In the genomic region with DNA sequence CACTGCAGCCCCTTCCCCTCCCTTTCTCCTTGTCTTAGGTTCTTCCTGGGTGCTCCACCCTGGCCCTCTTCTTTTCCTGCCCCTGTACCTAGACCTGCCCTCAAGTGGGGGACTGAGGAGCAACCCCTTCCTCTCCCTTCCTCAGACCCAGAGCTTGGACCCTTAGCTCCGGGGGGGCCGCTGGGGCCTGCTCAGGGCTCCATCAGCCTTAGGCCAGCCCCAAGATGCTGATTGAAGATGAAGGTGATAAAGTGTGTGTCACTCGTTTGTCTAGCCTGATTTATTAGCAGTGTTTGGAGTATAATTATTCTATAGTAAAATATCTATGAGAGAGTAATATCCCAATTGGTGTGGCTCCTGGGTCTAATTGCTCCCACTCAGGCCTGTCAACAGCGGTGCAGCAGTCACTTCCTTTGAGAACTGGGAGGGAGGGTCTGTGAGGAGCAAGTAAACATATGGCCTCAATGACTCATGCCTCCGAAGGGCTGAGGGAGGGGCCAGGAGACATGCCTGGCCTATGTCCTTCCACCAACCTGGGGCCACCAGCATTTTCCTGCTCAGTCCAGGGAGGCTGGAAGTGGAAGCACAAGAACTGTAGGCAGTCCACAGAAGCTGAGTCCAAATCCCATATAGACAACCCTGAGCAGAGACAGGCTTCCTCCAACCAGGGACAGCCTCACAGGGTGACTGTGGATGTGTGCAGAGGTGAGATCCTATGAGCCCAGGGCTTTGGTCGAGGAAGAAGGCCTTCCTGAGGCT, we compare ENCODE assay signal across 11 cellular contexts.
DNase-seq lines count a peak whose midpoint lies in the region; ATAC-seq, FAIRE-seq and TF ChIP-seq lines count a peak whose summit lies in the region.
"Had no signal": no experiment of that assay in that cellular context is flagged by ENCODE, and none has a peak within 500 bp of the region (broad histone marks: within the 10 kb centered on the region; RNA-seq: fewer than 3 reads in every experiment).

No MANE protein-coding gene starts in this region.

- H4K20me1 ChIP-seq in astrocyte (ENCODE audit: insufficient read depth, low read length), result no peaks in the 10 kb centered on the region

- H3K27me3 ChIP-seq in astrocyte (ENCODE audit: insufficient read depth, low read length) (no peaks in the 10 kb centered on the region), left lung (no peaks in the 10 kb centered on the region)

- FAIRE-seq in astrocyte (lab: Jason Lieb, UNC), result no peak
- FAIRE-seq: GM12891 had no signal

- no peak overlapping the region for H3K27ac ChIP-seq in astrocyte (ENCODE audit: low read depth, low read length)
- no peak overlapping the region for H3K27ac ChIP-seq in left lung

- H3K27me3 Mint-ChIP-seq in astrocyte (ENCODE audit: low read depth, unreplicated experiment), result no peaks in the 10 kb centered on the region
- no peaks in the 10 kb centered on the region for H3K27me3 Mint-ChIP-seq in natural killer cell treated with Interleukin-12 subunit alpha and Interleukin-12 subunit beta and Interleukin-15 and Interleukin-18, amount 100 ng/mL, for 72 hours
- H3K27me3 Mint-ChIP-seq: activated B cell treated with CpG ODN at 0.5 μM for 24 hours; effector memory CD8-positive, alpha-beta T cell had no signal

- DNase-seq in COR-L47 (lab: John Stamatoyannopoulos, UW), result peak; percentile 68
- peak; percentile 68 for DNase-seq in LoVo (ENCODE audit: low spot score)
- peak; percentile 51 for DNase-seq in astrocyte (ENCODE audit: low read depth)
- DNase-seq in left lung, result peak; percentile 31 to 44
- DNase-seq in NCI-H187 treated with DMSO at 0.1 percent for 48 hours (lab: John Stamatoyannopoulos, UW), result no peak
- DNase-seq in natural killer cell treated with Interleukin-12 subunit alpha and Interleukin-12 subunit beta and Interleukin-15 and Interleukin-18, amount 100 ng/mL, for 72 hours (ENCODE audit: low spot score), result no peak
- DNase-seq: activated B cell treated with CpG ODN at 0.5 μM for 24 hours; effector memory CD8-positive, alpha-beta T cell had no signal

- TF ChIP-seq CTCF in astrocyte (IDR thresholded peaks at IDR 0.05; ENCODE audit: insufficient read depth, low read depth, low read length), result no peak
- no peak for TF ChIP-seq CTCF in left lung (IDR thresholded peaks at IDR 0.05)

- ATAC-seq in left lung, result peak; percentile 90
- ATAC-seq in GM19035 (IDR thresholded peaks at IDR 0.05; ENCODE audit: unreplicated experiment), result no peak
- no peak for ATAC-seq in GM18502 (IDR thresholded peaks at IDR 0.05; ENCODE audit: poor library complexity, unreplicated experiment)
- ATAC-seq in natural killer cell treated with Interleukin-12 subunit alpha and Interleukin-12 subunit beta and Interleukin-15 and Interleukin-18, amount 100 ng/mL, for 72 hours, result no peak
- ATAC-seq: effector memory CD8-positive, alpha-beta T cell had no signal

- H3K9me3 ChIP-seq in astrocyte (ENCODE audit: insufficient read depth, low read depth, low read length), result no peaks in the 10 kb centered on the region
- no peaks in the 10 kb centered on the region for H3K9me3 ChIP-seq in left lung

- H3K4me2 ChIP-seq in astrocyte (ENCODE audit: low read length), result no peak overlapping the region

- no peaks in the 10 kb centered on the region for H3K9me3 Mint-ChIP-seq in astrocyte (ENCODE audit: unreplicated experiment)
- no peaks in the 10 kb centered on the region for H3K9me3 Mint-ChIP-seq in natural killer cell treated with Interleukin-12 subunit alpha and Interleukin-12 subunit beta and Interleukin-15 and Interleukin-18, amount 100 ng/mL, for 72 hours
- H3K9me3 Mint-ChIP-seq: activated B cell treated with CpG ODN at 0.5 μM for 24 hours; effector memory CD8-positive, alpha-beta T cell had no signal

- no peak overlapping the region for H3K27ac Mint-ChIP-seq in astrocyte (ENCODE audit: unreplicated experiment)
- no peak overlapping the region for H3K27ac Mint-ChIP-seq in natural killer cell treated with Interleukin-12 subunit alpha and Interleukin-12 subunit beta and Interleukin-15 and Interleukin-18, amount 100 ng/mL, for 72 hours
- H3K27ac Mint-ChIP-seq: activated B cell treated with CpG ODN at 0.5 μM for 24 hours had no signal

- no peak overlapping the region for H2AFZ ChIP-seq in astrocyte (ENCODE audit: low read depth, low read length)

- intact Hi-C loops in left lung (cut with DNase I), result no loop called here

- H3K4me1 ChIP-seq in astrocyte (ENCODE audit: insufficient read depth, low read length), result peaks cover 10% of the 10 kb centered on the region
- H3K4me1 ChIP-seq in left lung, result no peaks in the 10 kb centered on the region

- H3K4me3 ChIP-seq in astrocyte (ENCODE audit: insufficient read depth, low read depth, low read length), result no peak overlapping the region
- no peak overlapping the region for H3K4me3 ChIP-seq in left lung

- H3K79me2 ChIP-seq in astrocyte (ENCODE audit: insufficient read depth, low read length), result no peaks in the 10 kb centered on the region

- H3K4me1 Mint-ChIP-seq in astrocyte (ENCODE audit: low read depth, unreplicated experiment), result peaks cover 11% of the 10 kb centered on the region
- H3K4me1 Mint-ChIP-seq in natural killer cell treated with Interleukin-12 subunit alpha and Interleukin-12 subunit beta and Interleukin-15 and Interleukin-18, amount 100 ng/mL, for 72 hours (ENCODE audit: low read depth in 2 of 2), result peaks cover 0 to 4% of the 10 kb centered on the region in 2 donors

- no peaks in the 10 kb centered on the region for H3K36me3 Mint-ChIP-seq in astrocyte (ENCODE audit: low read depth, unreplicated experiment)
- no peaks in the 10 kb centered on the region for H3K36me3 Mint-ChIP-seq in natural killer cell treated with Interleukin-12 subunit alpha and Interleukin-12 subunit beta and Interleukin-15 and Interleukin-18, amount 100 ng/mL, for 72 hours

- no peak overlapping the region for H3K4me3 Mint-ChIP-seq in astrocyte (ENCODE audit: unreplicated experiment)
- no peak overlapping the region for H3K4me3 Mint-ChIP-seq in natural killer cell treated with Interleukin-12 subunit alpha and Interleukin-12 subunit beta and Interleukin-15 and Interleukin-18, amount 100 ng/mL, for 72 hours
- H3K4me3 Mint-ChIP-seq: activated B cell treated with CpG ODN at 0.5 μM for 24 hours; effector memory CD8-positive, alpha-beta T cell had no signal

- no peak overlapping the region for H3K9ac ChIP-seq in astrocyte (ENCODE audit: low read length)

- no peaks in the 10 kb centered on the region for H3K36me3 ChIP-seq in astrocyte (ENCODE audit: insufficient read depth, low read length)
- H3K36me3 ChIP-seq in left lung, result peaks cover 0 to 22% of the 10 kb centered on the region in 2 donors

Comparison
In these comparisons a context has a peak if more than half of its experiments do, and no peak if none do; other contexts are left out.
1. DNase-seq: peak in COR-L47 (single experiment), LoVo (single experiment), astrocyte (single experiment) and left lung (2 of 2); none in NCI-H187 treated with DMSO at 0.1 percent for 48 hours (single experiment) and natural killer cell treated with Interleukin-12 subunit alpha and Interleukin-12 subunit beta and Interleukin-15 and Interleukin-18, amount 100 ng/mL, for 72 hours (single experiment).